Comparison of ENCODE assay signal across 10 cellular contexts in the genomic region with DNA sequence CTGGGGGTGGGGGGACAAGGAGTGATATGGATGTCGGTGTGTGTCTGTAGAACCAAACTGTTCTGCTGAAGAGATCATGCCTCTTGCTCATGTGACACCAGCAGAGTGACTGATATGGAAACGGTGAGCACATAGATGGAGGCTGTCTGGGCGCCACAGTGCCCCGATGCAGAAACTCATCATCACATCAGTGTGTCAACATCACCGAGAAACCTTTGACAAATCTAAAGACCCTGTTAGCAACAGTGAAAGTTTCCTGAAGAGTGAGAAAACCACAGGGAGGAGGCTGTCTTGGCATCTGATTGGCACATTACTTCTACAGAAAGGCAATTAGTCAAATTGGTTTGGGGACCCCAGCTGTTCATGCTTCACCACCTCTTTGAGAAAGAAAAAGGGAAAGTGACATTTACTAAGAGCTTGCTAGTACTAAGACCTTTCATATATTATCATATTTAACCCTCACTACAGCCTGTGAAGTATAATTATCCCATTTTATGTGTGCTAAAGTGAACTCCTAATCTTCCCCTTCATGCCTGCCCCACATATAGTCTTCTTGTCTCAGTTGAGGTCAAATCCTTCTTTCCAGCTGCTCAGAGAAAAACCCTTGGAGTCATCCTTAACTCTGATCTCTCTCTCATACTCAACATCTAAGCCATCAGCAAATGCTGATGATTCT. TPM values are rescaled to one million over a fixed set of nuclear protein-coding genes. Genes with fewer than 3 reads are reported as not detected.
A peak's percentile ranks its signal among the peaks of the same experiment; 100 is the strongest.
DNase-seq lines count a peak whose midpoint lies in the region; ATAC-seq and TF ChIP-seq lines count a peak whose summit lies in the region.
"Had no signal": no experiment of that assay in that cellular context is flagged by ENCODE, and none has a peak within 500 bp of the region (broad histone marks: within the 10 kb centered on the region; RNA-seq: fewer than 3 reads in every experiment).

No MANE protein-coding gene starts in this region.

- no peak overlapping the region for H3K27ac ChIP-seq in upper lobe of left lung
- H3K27ac ChIP-seq: foreskin keratinocyte, HL-60 had no signal

- ATAC-seq in GM19397 (IDR thresholded peaks at IDR 0.05; ENCODE audit: unreplicated experiment) (peak; percentile 39), HG03108 (IDR thresholded peaks at IDR 0.05; ENCODE audit: unreplicated experiment) (peak; percentile 20), upper lobe of left lung (ENCODE audit: low FRiP score in 2 of 2) (no peak), left colon (no peak)
- ATAC-seq in activated CD8-positive, alpha-beta T cell treated with anti-CD3 and anti-CD28 coated beads, Interleukin-2, amount 10 ng/mL, durations not matched to agents 7 days and 5 days = peak; percentile 28
- ATAC-seq: foreskin keratinocyte had no signal

- intact Hi-C loops in left colon (cut with DNase I, micrococcal nuclease) = no loop called here

- peaks cover 2% of the 10 kb centered on the region for H3K36me3 Mint-ChIP-seq in activated CD8-positive, alpha-beta T cell treated with anti-CD3 and anti-CD28 coated beads, Interleukin-2, amount 10 ng/mL, durations not matched to agents 7 days and 5 days (ENCODE audit: low read depth)

- TF ChIP-seq EP300 in upper lobe of left lung (IDR thresholded peaks at IDR 0.05) = no peak

- no peaks in the 10 kb centered on the region for H3K27me3 ChIP-seq in upper lobe of left lung
- H3K27me3 ChIP-seq: foreskin keratinocyte had no signal

- peaks cover 79% of the 10 kb centered on the region for H3K4me1 Mint-ChIP-seq in activated CD8-positive, alpha-beta T cell treated with anti-CD3 and anti-CD28 coated beads, Interleukin-2, amount 10 ng/mL, durations not matched to agents 7 days and 5 days (ENCODE audit: low read depth)

- CTCF ChIA-PET in activated CD8-positive, alpha-beta T cell treated with anti-CD3 and anti-CD28 coated beads, Interleukin-2, amount 10 ng/mL, durations not matched to agents 7 days and 5 days (lab: Charles Lee) = interaction anchor here (0.9 kb wide), 1 partner anchor 81 kb away, joined by 5 read pairs; no protein-coding TSS in a partner anchor

- POLR2A ChIA-PET in activated CD8-positive, alpha-beta T cell treated with anti-CD3 and anti-CD28 coated beads, Interleukin-2, amount 10 ng/mL, durations not matched to agents 7 days and 5 days (lab: Charles Lee) = interaction anchor here (1.4 kb wide), 1 partner anchor 11 kb away, joined by 5 read pairs; no protein-coding TSS in a partner anchor

- peak overlapping the region; percentile 2 for H3K4me3 Mint-ChIP-seq in activated CD8-positive, alpha-beta T cell treated with anti-CD3 and anti-CD28 coated beads, Interleukin-2, amount 10 ng/mL, durations not matched to agents 7 days and 5 days

- peak overlapping the region; percentile 18 for H3K27ac Mint-ChIP-seq in activated CD8-positive, alpha-beta T cell treated with anti-CD3 and anti-CD28 coated beads, Interleukin-2, amount 10 ng/mL, durations not matched to agents 7 days and 5 days

- H3K4me3 ChIP-seq in upper lobe of left lung = no peak overlapping the region

- no peaks in the 10 kb centered on the region for H3K27me3 Mint-ChIP-seq in activated CD8-positive, alpha-beta T cell treated with anti-CD3 and anti-CD28 coated beads, Interleukin-2, amount 10 ng/mL, durations not matched to agents 7 days and 5 days (ENCODE audit: low read depth)

- no peaks in the 10 kb centered on the region for H3K9me3 ChIP-seq in upper lobe of left lung

- peaks cover 10 to 26% (median 19%) of the 10 kb centered on the region in 4 donors for H3K4me1 ChIP-seq in upper lobe of left lung

- 56 to 70% methylated on average over 5 of the region's 5 CpGs for WGBS in upper lobe of left lung, 2 donors

- H3K9me3 Mint-ChIP-seq in activated CD8-positive, alpha-beta T cell treated with anti-CD3 and anti-CD28 coated beads, Interleukin-2, amount 10 ng/mL, durations not matched to agents 7 days and 5 days (ENCODE audit: insufficient read depth) = no peaks in the 10 kb centered on the region

- peak; percentile 61 for DNase-seq in activated CD8-positive, alpha-beta T cell treated with anti-CD3 and anti-CD28 coated beads, Interleukin-2, amount 10 ng/mL, durations not matched to agents 7 days and 5 days
- peak; percentile 56 to 72 (median 64) for DNase-seq in stimulated activated CD4-positive, alpha-beta T cell treated with anti-CD3 and anti-CD28 coated beads, TNF-alpha, amount 100 ng/mL, for 24 hours (ENCODE audit: low read depth in 3 of 3)
- no peak for DNase-seq in upper lobe of left lung
- no peak for DNase-seq in kidney tubule cell (ENCODE audit: low spot score)
- no peak for DNase-seq in HCEC 1CT
- DNase-seq in left colon = no peak
- DNase-seq: foreskin keratinocyte had no signal

- TF ChIP-seq CTCF in upper lobe of left lung (IDR thresholded peaks at IDR 0.05) = no peak

- no peaks in the 10 kb centered on the region for H3K36me3 ChIP-seq in upper lobe of left lung

- TF ChIP-seq POLR2A in upper lobe of left lung (IDR thresholded peaks at IDR 0.05) = no peak

RNA-seq across cellular contexts. Expression of a gene that starts 25.6 kb away (rescaled TPM):
- under 1 TPM; 0.55 to 0.61 TPM for total RNA-seq in activated CD8-positive, alpha-beta T cell treated with anti-CD3 and anti-CD28 coated beads, Interleukin-2, amount 10 ng/mL, durations not matched to agents 7 days and 5 days
- 1 to 10 TPM in 5 of 6 donors, not detected in 1; 3.9 to 10.0 (median 4.4) TPM for total RNA-seq in upper lobe of left lung
- total RNA-seq in left colon = not detected

RNA-seq across cellular contexts. Expression of a gene that starts 38.8 kb away (rescaled TPM):
- not detected for total RNA-seq in activated CD8-positive, alpha-beta T cell treated with anti-CD3 and anti-CD28 coated beads, Interleukin-2, amount 10 ng/mL, durations not matched to agents 7 days and 5 days
- total RNA-seq in upper lobe of left lung (not detected), left colon (not detected)
- total RNA-seq: foreskin keratinocyte had no signal

Comparison
In these comparisons a context has a peak if more than half of its experiments do, and no peak if none do; other contexts are left out.
1. ATAC-seq: peak in GM19397 (single experiment), HG03108 (single experiment) and activated CD8-positive, alpha-beta T cell treated with anti-CD3 and anti-CD28 coated beads, Interleukin-2, amount 10 ng/mL, durations not matched to agents 7 days and 5 days (single experiment); none in upper lobe of left lung (0 of 2) and left colon (single experiment).
2. DNase-seq: peak in activated CD8-positive, alpha-beta T cell treated with anti-CD3 and anti-CD28 coated beads, Interleukin-2, amount 10 ng/mL, durations not matched to agents 7 days and 5 days (single experiment) and stimulated activated CD4-positive, alpha-beta T cell treated with anti-CD3 and anti-CD28 coated beads, TNF-alpha, amount 100 ng/mL, for 24 hours (3 of 3); none in upper lobe of left lung (0 of 2), kidney tubule cell (single experiment), HCEC 1CT (single experiment) and left colon (0 of 2).